3 cellular contexts compared by ENCODE assay signal in the genomic region with DNA sequence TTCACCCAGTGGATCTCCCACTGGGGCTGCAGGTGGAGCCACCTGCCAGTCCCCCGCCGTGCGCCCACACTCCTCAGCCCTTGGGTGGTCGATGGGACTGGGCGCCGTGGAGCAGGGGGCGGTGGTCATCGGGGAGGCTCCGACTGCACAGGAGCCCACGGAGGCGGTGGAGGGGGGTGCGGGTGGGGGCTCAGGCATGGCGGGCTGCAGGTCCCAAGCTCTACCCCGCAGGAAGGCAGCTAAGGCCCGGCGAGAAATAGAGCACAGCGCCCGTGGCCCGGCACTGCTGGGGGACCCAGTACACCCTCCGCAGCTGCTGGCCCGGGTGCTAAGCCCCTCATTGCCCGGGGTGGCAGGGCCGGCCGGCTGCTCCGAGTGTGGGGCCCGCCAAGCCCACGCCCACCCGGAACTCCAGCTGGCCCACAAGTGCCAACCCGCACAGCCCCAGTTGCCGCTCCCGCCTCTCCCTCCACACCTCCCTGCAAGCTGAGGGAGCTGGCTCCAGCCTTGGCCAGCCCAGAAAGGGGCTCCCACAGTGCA. TPM values are rescaled to one million over a fixed set of nuclear protein-coding genes. Genes with fewer than 3 reads are reported as not detected.
"Had no signal": no experiment of that assay in that cellular context is flagged by ENCODE, and none has a peak within 500 bp of the region (broad histone marks: within the 10 kb centered on the region; RNA-seq: fewer than 3 reads in every experiment).

No MANE protein-coding gene starts in this region.

RNA-seq across cellular contexts. Expression of gene HNF1A, which starts 28.0 kb away (rescaled TPM):
- total RNA-seq: M059J, MCF 10A, NCI-H460 had no signal
